In genomic region chr6:134235937-134236751, GRCh38 we compare ENCODE assay signal across 1 cellular context.
TF ChIP-seq lines count a peak whose summit lies in the region.

No MANE protein-coding gene starts in this region.

TF ChIP-seq in GM12878, 131 proteins besides CTCF, POLR2A, EP300 and RAD21 (continued from another document):
- TF ChIP-seq BCL11A (IDR thresholded peaks at IDR 0.05; ENCODE audit: low read depth, low read length): peak; percentile 27; the same call in 1 of the 2 replicates
- no peak for TF ChIP-seq SUPT20H (IDR thresholded peaks at IDR 0.05; ENCODE audit: borderline replicate concordance, control insufficient read depth, low read depth, low read length)
- TF ChIP-seq RB1 (IDR thresholded peaks at IDR 0.05; ENCODE audit: borderline replicate concordance): no peak
- no peak for TF ChIP-seq RBBP5 (conservative IDR thresholded peaks at IDR 0.05)
